In genomic region chr2:26982102-26982742, GRCh38 we compare ENCODE assay signal across 8 cellular contexts. TPM values are rescaled to one million over a fixed set of nuclear protein-coding genes. Genes with fewer than 3 reads are reported as not detected.
DNase-seq lines count a peak whose midpoint lies in the region; ATAC-seq lines count a peak whose summit lies in the region.

No MANE protein-coding gene starts in this region.

- intact Hi-C loops in Right ventricle myocardium superior (cut with DNase I): no loop called here
- intact Hi-C loops in sciatic nerve (cut with DNase I): no loop called here

- peak; percentile 7 for DNase-seq in activated gamma-delta T cell treated with Interleukin-2 at 50 U/mL for 16 hours
- DNase-seq in activated gamma-delta T cell (lab: John Stamatoyannopoulos, UW): no peak
- peak; percentile 74 for DNase-seq in NCI-H1092 (lab: John Stamatoyannopoulos, UW)
- peak; percentile 26 for DNase-seq in UCSD-AML1 (lab: John Stamatoyannopoulos, UW; ENCODE audit: unreplicated experiment)
- peak; percentile 75 for DNase-seq in Right ventricle myocardium superior
- no peak for DNase-seq in sciatic nerve (ENCODE audit: low spot score)
- no peak for DNase-seq in middle frontal gyrus (ENCODE audit: extremely low spot score, low spot score)

- ATAC-seq in Right ventricle myocardium superior (ENCODE audit: poor library complexity): peak; percentile 91
- peak; percentile 78 for ATAC-seq in sciatic nerve
- no peak for ATAC-seq in GM18517 (IDR thresholded peaks at IDR 0.05; ENCODE audit: unreplicated experiment)

RNA-seq across cellular contexts. Expression of gene MAPRE3, which starts 11.8 kb away (rescaled TPM):
- total RNA-seq in Right ventricle myocardium superior: 57.9 TPM
- total RNA-seq in sciatic nerve: 26.7 TPM

RNA-seq across cellular contexts. Expression of gene TMEM214, which starts 50.5 kb away (rescaled TPM):
- total RNA-seq in Right ventricle myocardium superior (28.2 TPM), sciatic nerve (74.0 TPM)

Comparison
In these comparisons a context has a peak if more than half of its experiments do, and no peak if none do; other contexts are left out.
1. DNase-seq: peak in activated gamma-delta T cell treated with Interleukin-2 at 50 U/mL for 16 hours (single experiment), NCI-H1092 (single experiment), UCSD-AML1 (single experiment) and Right ventricle myocardium superior (single experiment); none in activated gamma-delta T cell (single experiment), sciatic nerve (single experiment) and middle frontal gyrus (single experiment).